Comparison of ENCODE assay signal across 25 cellular contexts in the genomic region with DNA sequence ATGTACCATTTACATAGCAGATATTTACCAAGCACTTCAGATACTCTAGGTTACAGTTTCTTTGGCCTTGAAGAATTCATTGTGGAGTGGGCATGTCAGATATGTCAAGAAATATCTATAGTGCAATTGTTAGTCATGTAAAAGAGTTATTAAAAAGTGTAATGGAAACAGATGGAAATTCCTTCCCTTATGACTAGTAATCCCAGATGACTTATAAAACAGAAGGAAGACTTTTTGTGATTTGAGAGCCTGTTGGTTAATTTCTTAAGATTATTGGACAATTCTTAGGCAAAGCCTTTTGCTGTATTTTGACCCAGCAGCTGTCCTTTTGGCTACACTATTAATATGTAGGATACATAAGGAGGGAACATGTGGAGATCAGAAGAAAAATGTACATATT.
DNase-seq lines count a peak whose midpoint lies in the region; ATAC-seq, FAIRE-seq and TF ChIP-seq lines count a peak whose summit lies in the region.
"Had no signal": no experiment of that assay in that cellular context is flagged by ENCODE, and none has a peak within 500 bp of the region (broad histone marks: within the 10 kb centered on the region; RNA-seq: fewer than 3 reads in every experiment).

No MANE protein-coding gene starts in this region.

- H3K79me1 ChIP-seq in IMR-90 (ENCODE audit: low read depth in 1 of 2, low read length in 2 of 2) = no peaks in the 10 kb centered on the region

- TF ChIP-seq POLR2A in IMR-90 (IDR thresholded peaks at IDR 0.05; ENCODE audit: low read depth, low read length) = no peak

- H3K9ac ChIP-seq in IMR-90 (ENCODE audit: low read depth, low read length) = no peak overlapping the region
- H3K9ac ChIP-seq: BLaER1 treated with 17β-estradiol and CSF1 and Interleukin-3, amounts not matched to agents 10 nM and 100 nM had no signal

- no peak overlapping the region for H2BK15ac ChIP-seq in IMR-90 (ENCODE audit: low read depth, low read length)

- no peaks in the 10 kb centered on the region for H3K4me1 Mint-ChIP-seq in activated CD8-positive, alpha-beta T cell treated with anti-CD3 and anti-CD28 coated beads for 36 hours (ENCODE audit: low read depth)
- H3K4me1 Mint-ChIP-seq: H9 had no signal

- no peaks in the 10 kb centered on the region for H3K27me3 Mint-ChIP-seq in activated CD8-positive, alpha-beta T cell treated with anti-CD3 and anti-CD28 coated beads for 36 hours
- H3K27me3 Mint-ChIP-seq: CD4-positive, alpha-beta T cell had no signal

- CTCF ChIA-PET in IMR-90 (lab: Yijun Ruan, JAX) = no interaction called here
- CTCF ChIA-PET in activated CD8-positive, alpha-beta T cell treated with anti-CD3 and anti-CD28 coated beads for 36 hours (lab: Charles Lee) = no interaction called here

- no peaks in the 10 kb centered on the region for H3K36me3 ChIP-seq in IMR-90 (ENCODE audit: control insufficient read depth, insufficient read depth, low read length)
- H3K36me3 ChIP-seq in osteoblast (ENCODE audit: insufficient read depth, low read length) = no peaks in the 10 kb centered on the region
- H3K36me3 ChIP-seq: BLaER1 treated with 17β-estradiol and CSF1 and Interleukin-3, amounts not matched to agents 10 nM and 100 nM; SJSA1 had no signal

- no peaks in the 10 kb centered on the region for H3K79me2 ChIP-seq in osteoblast (ENCODE audit: insufficient read depth, low read length)

- no peak overlapping the region for H3K4me3 ChIP-seq in IMR-90 (ENCODE audit: insufficient read depth, low read depth, low read length)
- no peak overlapping the region for H3K4me3 ChIP-seq in fibroblast of mammary gland (ENCODE audit: control insufficient read depth, low read depth, low read length)
- H3K4me3 ChIP-seq in osteoblast (ENCODE audit: insufficient read depth, low read length) = no peak overlapping the region
- H3K4me3 ChIP-seq: BLaER1 treated with 17β-estradiol and CSF1 and Interleukin-3, amounts not matched to agents 10 nM and 100 nM; SJSA1 had no signal

- H3K9me3 ChIP-seq in IMR-90 (ENCODE audit: control insufficient read depth, insufficient read depth, low read length) (no peaks in the 10 kb centered on the region), osteoblast (ENCODE audit: low read depth, low read length) (no peaks in the 10 kb centered on the region)
- H3K9me3 ChIP-seq: BLaER1 treated with 17β-estradiol and CSF1 and Interleukin-3, amounts not matched to agents 10 nM and 100 nM; SJSA1 had no signal

- H3K4me2 ChIP-seq in IMR-90 (ENCODE audit: low read depth, low read length) = no peak overlapping the region
- no peak overlapping the region for H3K4me2 ChIP-seq in osteoblast (ENCODE audit: insufficient read depth, low read length)
- H3K4me2 ChIP-seq: BLaER1 treated with 17β-estradiol and CSF1 and Interleukin-3, amounts not matched to agents 10 nM and 100 nM had no signal

- intact Hi-C loops in IMR-90 (cut with micrococcal nuclease) = loop anchor here (1.0 kb wide), 1 partner anchor 15 kb away; no protein-coding TSS in a partner anchor
- intact Hi-C loops in activated CD8-positive, alpha-beta T cell treated with anti-CD3 and anti-CD28 coated beads for 36 hours (cut with micrococcal nuclease) = no loop called here

- H3K9me1 ChIP-seq in IMR-90 (ENCODE audit: insufficient read depth, low read length) = no peaks in the 10 kb centered on the region

- no peaks in the 10 kb centered on the region for H3K9me3 Mint-ChIP-seq in activated CD8-positive, alpha-beta T cell treated with anti-CD3 and anti-CD28 coated beads for 36 hours
- H3K9me3 Mint-ChIP-seq: CD4-positive, alpha-beta T cell had no signal

- no peak overlapping the region for H2BK5ac ChIP-seq in IMR-90 (ENCODE audit: low read depth, low read length, poor library complexity, severe bottlenecking)

- no peak overlapping the region for H2BK20ac ChIP-seq in IMR-90 (ENCODE audit: low read depth, low read length)

- FAIRE-seq in HTR-8/SVneo (lab: Jason Lieb, UNC) = no peak
- FAIRE-seq: GM12892, GM19239 had no signal

- in situ Hi-C loops in IMR-90 (cut with MboI; ENCODE audit: low sequenced_read_pairs) = no loop called here

- H3K36me3 Mint-ChIP-seq in activated CD8-positive, alpha-beta T cell treated with anti-CD3 and anti-CD28 coated beads for 36 hours (ENCODE audit: low read depth) = no peaks in the 10 kb centered on the region

- no peak overlapping the region for H3K23ac ChIP-seq in IMR-90 (ENCODE audit: low read depth, low read length)

- ATAC-seq in IMR-90 (ENCODE audit: low read depth) (no peak), HG02870 (IDR thresholded peaks at IDR 0.05; ENCODE audit: unreplicated experiment) (no peak)
- ATAC-seq in activated CD8-positive, alpha-beta T cell treated with anti-CD3 and anti-CD28 coated beads for 36 hours = no peak

- dilution Hi-C loops in IMR-90 (cut with HindIII; ENCODE audit: low sequenced_read_pairs, unreplicated experiment) = no loop called here

- no peak overlapping the region for H3K14ac ChIP-seq in IMR-90 (replicated peaks; ENCODE audit: low read depth, low read length)

- no peaks in the 10 kb centered on the region for H4K20me1 ChIP-seq in IMR-90 (ENCODE audit: insufficient read depth, low read length)
- no peaks in the 10 kb centered on the region for H4K20me1 ChIP-seq in osteoblast (ENCODE audit: insufficient read depth, low read length)
- H4K20me1 ChIP-seq: BLaER1 treated with 17β-estradiol and CSF1 and Interleukin-3, amounts not matched to agents 10 nM and 100 nM had no signal

- no peak overlapping the region for H3K4me3 Mint-ChIP-seq in activated CD8-positive, alpha-beta T cell treated with anti-CD3 and anti-CD28 coated beads for 36 hours
- H3K4me3 Mint-ChIP-seq: CD4-positive, alpha-beta T cell; H9 had no signal

- H3K27ac ChIP-seq in IMR-90 (ENCODE audit: insufficient read depth, low read length) (no peak overlapping the region), osteoblast (ENCODE audit: low read depth, low read length) (no peak overlapping the region)
- H3K27ac ChIP-seq: BLaER1 treated with 17β-estradiol and CSF1 and Interleukin-3, amounts not matched to agents 10 nM and 100 nM; SJSA1 had no signal

- H3K4me1 ChIP-seq in IMR-90 (ENCODE audit: control insufficient read depth, insufficient read depth, low read length) = no peaks in the 10 kb centered on the region
- H3K4me1 ChIP-seq in osteoblast (ENCODE audit: insufficient read depth, low read length) = peaks cover 7% of the 10 kb centered on the region
- H3K4me1 ChIP-seq: BLaER1 treated with 17β-estradiol and CSF1 and Interleukin-3, amounts not matched to agents 10 nM and 100 nM; SJSA1 had no signal

- H2AK9ac ChIP-seq in IMR-90 (replicated peaks; ENCODE audit: low read depth, low read length, poor library complexity) = no peak overlapping the region

- no peak overlapping the region for H3K4ac ChIP-seq in IMR-90 (ENCODE audit: low read depth, low read length)

- H3K56ac ChIP-seq in IMR-90 (ENCODE audit: extremely low read depth, insufficient read depth, low read length) = no peak overlapping the region

- no peak overlapping the region for H2AK5ac ChIP-seq in IMR-90 (ENCODE audit: low read depth, low read length)

- no peak overlapping the region for H3K27ac Mint-ChIP-seq in activated CD8-positive, alpha-beta T cell treated with anti-CD3 and anti-CD28 coated beads for 36 hours
- H3K27ac Mint-ChIP-seq: CD4-positive, alpha-beta T cell; H9 had no signal

- no peak overlapping the region for H2BK120ac ChIP-seq in IMR-90 (ENCODE audit: low read depth, low read length)

- POLR2A ChIA-PET in IMR-90 (lab: Charles Lee; ENCODE audit: unreplicated experiment) = no interaction called here
- POLR2A ChIA-PET in activated CD8-positive, alpha-beta T cell treated with anti-CD3 and anti-CD28 coated beads for 36 hours (lab: Charles Lee) = no interaction called here

- H3K18ac ChIP-seq in IMR-90 (ENCODE audit: low read depth, low read length) = no peak overlapping the region

- H4K8ac ChIP-seq in IMR-90 (ENCODE audit: low read depth in 2 of 2, low read length in 2 of 2) = no peak overlapping the region

- DNase-seq in EH (ENCODE audit: low read depth) (peak; percentile 16), IMR-90 (peak; percentile 48), fibroblast of mammary gland (ENCODE audit: low read depth) (peak; percentile 56), osteoblast (ENCODE audit: insufficient read length, low spot score, missing footprints) (peak; percentile 13), HTR-8/SVneo (ENCODE audit: insufficient read length, low spot score) (no peak), cerebellum (ENCODE audit: low spot score) (no peak)
- DNase-seq in activated CD8-positive, alpha-beta T cell treated with anti-CD3 and anti-CD28 coated beads for 36 hours = no peak
- DNase-seq: AML-193; CD4-positive, alpha-beta T cell; COR-L47; DMS79; GF-D8; H9; MV-4-11; NCI-H1105; NCI-H1436 treated with DMSO at 0.1 percent for 48 hours; NCI-H2029; NCI-H526 treated with DMSO at 0.1 percent for 48 hours; Right ventricle myocardium superior; RPMI8226 had no signal

- TF ChIP-seq CTCF in IMR-90 (conservative IDR thresholded peaks at IDR 0.05; ENCODE audit: low read depth, low read length) (no peak), fibroblast of mammary gland (conservative IDR thresholded peaks at IDR 0.05; ENCODE audit: control insufficient read depth, insufficient read depth, low read depth, low read length) (no peak), osteoblast (IDR thresholded peaks at IDR 0.05; ENCODE audit: extremely low read depth, low read depth, low read length) (no peak)
- no peak for TF ChIP-seq CTCF in activated CD8-positive, alpha-beta T cell treated with anti-CD3 and anti-CD28 coated beads for 36 hours (IDR thresholded peaks at IDR 0.05)

- H4K5ac ChIP-seq in IMR-90 (ENCODE audit: low read depth, low read length) = no peak overlapping the region

- no TSS peak for BruUV-seq in IMR-90 (replicated peaks; lab: Mats Ljungman, UMichigan)

- no peak for TF ChIP-seq RAD21 in IMR-90 (IDR thresholded peaks at IDR 0.05; ENCODE audit: low read length)

- H4K91ac ChIP-seq in IMR-90 (ENCODE audit: insufficient read depth, low read depth, low read length) = no peak overlapping the region

- no peak overlapping the region for H2AFZ ChIP-seq in IMR-90 (replicated peaks; ENCODE audit: low read length, poor library complexity)
- no peak overlapping the region for H2AFZ ChIP-seq in osteoblast (ENCODE audit: low read length)

- no peaks in the 10 kb centered on the region for H3K27me3 ChIP-seq in IMR-90 (ENCODE audit: control insufficient read depth, insufficient read depth, low read length)
- no peaks in the 10 kb centered on the region for H3K27me3 ChIP-seq in osteoblast (ENCODE audit: insufficient read depth, low read length)
- H3K27me3 ChIP-seq: BLaER1 treated with 17β-estradiol and CSF1 and Interleukin-3, amounts not matched to agents 10 nM and 100 nM; SJSA1 had no signal

TF ChIP-seq in IMR-90, 13 proteins besides CTCF, POLR2A, EP300 and RAD21 (continues in another document):
- TF ChIP-seq MAZ (IDR thresholded peaks at IDR 0.05; ENCODE audit: borderline replicate concordance, low read depth, low read length) (no peak), SMC3 (IDR thresholded peaks at IDR 0.05; ENCODE audit: low read depth, low read length) (no peak), RFX5 (IDR thresholded peaks at IDR 0.05; ENCODE audit: low read depth, low read length) (no peak), MXI1 (IDR thresholded peaks at IDR 0.05; ENCODE audit: borderline replicate concordance, low read depth, low read length) (no peak), CEBPB (IDR thresholded peaks at IDR 0.05; ENCODE audit: low read depth, low read length) (no peak)

Comparison
In these comparisons a context has a peak if more than half of its experiments do, and no peak if none do; other contexts are left out.
1. DNase-seq: peak in EH (single experiment), IMR-90 (single experiment), fibroblast of mammary gland (single experiment) and osteoblast (single experiment); none in HTR-8/SVneo (single experiment), cerebellum (single experiment) and activated CD8-positive, alpha-beta T cell treated with anti-CD3 and anti-CD28 coated beads for 36 hours (single experiment).